1 cellular context compared by ENCODE assay signal in the genomic region with DNA sequence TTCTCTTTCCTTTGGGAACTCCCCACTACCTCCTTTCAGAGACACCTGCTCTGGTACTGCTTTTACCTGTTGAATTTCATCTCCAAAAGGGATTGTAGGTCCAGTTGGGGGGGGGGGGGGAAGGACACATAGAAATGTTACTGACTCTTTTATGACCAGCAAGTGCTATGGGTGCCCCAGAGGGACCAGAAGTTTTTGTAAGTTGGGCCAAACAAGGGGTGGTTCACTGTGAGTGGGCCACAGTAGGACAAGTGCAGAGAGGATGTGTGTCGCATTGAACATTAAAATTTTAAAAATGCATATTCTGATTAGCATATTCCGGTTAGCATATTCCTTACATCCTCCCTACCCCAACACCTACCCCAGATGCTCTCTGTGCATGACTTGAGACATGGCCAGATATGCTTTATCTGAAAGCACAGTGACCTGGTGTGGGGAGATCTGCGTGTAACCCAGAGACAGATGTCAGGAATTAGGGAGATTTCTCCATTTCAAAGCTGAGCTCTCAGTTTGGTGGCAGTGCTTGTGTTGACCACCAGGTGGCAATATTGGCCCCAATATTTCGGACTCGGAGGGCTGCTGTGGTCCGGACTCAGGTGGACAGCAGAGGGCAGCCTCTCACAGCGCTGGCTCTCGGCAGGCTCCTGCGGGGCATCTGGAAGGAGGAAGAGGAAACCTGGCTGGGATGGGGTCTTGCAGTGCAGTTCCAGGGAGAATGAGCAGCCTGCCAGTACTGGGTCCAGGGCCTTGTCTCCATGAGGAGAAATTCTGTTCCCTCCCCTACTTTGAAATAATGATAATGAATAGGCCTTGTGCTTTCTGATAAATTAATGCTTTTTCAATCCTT.
A peak's percentile ranks its signal among the peaks of the same experiment; 100 is the strongest.
TF ChIP-seq lines count a peak whose summit lies in the region.

No MANE protein-coding gene starts in this region.

TF ChIP-seq in HepG2, 621 proteins besides CTCF, POLR2A, EP300 and RAD21 (continued from another document and continues in another):
- TF ChIP-seq, protein P1, sequence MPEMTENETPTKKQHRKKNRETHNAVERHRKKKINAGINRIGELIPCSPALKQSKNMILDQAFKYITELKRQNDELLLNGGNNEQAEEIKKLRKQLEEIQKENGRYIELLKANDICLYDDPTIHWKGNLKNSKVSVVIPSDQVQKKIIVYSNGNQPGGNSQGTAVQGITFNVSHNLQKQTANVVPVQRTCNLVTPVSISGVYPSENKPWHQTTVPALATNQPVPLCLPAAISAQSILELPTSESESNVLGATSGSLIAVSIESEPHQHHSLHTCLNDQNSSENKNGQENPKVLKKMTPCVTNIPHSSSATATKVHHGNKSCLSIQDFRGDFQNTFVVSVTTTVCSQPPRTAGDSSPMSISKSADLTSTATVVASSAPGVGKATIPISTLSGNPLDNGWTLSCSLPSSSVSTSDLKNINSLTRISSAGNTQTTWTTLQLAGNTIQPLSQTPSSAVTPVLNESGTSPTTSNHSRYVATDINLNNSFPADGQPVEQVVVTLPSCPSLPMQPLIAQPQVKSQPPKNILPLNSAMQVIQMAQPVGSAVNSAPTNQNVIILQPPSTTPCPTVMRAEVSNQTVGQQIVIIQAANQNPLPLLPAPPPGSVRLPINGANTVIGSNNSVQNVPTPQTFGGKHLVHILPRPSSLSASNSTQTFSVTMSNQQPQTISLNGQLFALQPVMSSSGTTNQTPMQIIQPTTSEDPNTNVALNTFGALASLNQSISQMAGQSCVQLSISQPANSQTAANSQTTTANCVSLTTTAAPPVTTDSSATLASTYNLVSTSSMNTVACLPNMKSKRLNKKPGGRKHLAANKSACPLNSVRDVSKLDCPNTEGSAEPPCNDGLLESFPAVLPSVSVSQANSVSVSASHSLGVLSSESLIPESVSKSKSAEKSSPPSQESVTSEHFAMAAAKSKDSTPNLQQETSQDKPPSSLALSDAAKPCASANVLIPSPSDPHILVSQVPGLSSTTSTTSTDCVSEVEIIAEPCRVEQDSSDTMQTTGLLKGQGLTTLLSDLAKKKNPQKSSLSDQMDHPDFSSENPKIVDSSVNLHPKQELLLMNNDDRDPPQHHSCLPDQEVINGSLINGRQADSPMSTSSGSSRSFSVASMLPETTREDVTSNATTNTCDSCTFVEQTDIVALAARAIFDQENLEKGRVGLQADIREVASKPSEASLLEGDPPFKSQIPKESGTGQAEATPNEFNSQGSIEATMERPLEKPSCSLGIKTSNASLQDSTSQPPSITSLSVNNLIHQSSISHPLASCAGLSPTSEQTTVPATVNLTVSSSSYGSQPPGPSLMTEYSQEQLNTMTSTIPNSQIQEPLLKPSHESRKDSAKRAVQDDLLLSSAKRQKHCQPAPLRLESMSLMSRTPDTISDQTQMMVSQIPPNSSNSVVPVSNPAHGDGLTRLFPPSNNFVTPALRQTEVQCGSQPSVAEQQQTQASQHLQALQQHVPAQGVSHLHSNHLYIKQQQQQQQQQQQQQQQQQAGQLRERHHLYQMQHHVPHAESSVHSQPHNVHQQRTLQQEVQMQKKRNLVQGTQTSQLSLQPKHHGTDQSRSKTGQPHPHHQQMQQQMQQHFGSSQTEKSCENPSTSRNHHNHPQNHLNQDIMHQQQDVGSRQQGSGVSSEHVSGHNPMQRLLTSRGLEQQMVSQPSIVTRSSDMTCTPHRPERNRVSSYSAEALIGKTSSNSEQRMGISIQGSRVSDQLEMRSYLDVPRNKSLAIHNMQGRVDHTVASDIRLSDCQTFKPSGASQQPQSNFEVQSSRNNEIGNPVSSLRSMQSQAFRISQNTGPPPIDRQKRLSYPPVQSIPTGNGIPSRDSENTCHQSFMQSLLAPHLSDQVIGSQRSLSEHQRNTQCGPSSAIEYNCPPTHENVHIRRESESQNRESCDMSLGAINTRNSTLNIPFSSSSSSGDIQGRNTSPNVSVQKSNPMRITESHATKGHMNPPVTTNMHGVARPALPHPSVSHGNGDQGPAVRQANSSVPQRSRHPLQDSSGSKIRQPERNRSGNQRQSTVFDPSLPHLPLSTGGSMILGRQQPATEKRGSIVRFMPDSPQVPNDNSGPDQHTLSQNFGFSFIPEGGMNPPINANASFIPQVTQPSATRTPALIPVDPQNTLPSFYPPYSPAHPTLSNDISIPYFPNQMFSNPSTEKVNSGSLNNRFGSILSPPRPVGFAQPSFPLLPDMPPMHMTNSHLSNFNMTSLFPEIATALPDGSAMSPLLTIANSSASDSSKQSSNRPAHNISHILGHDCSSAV (CRISPR knock-in tag; IDR thresholded peaks at IDR 0.05; ENCODE audit: borderline replicate concordance): no peak
- TF ChIP-seq GZF1 (CRISPR knock-in tag; IDR thresholded peaks at IDR 0.05) (no peak), YEATS2 (CRISPR knock-in tag; IDR thresholded peaks at IDR 0.05; ENCODE audit: borderline replicate concordance) (peak; percentile 86; the same call in 1 of the 2 replicates), MBNL3 (CRISPR knock-in tag; conservative IDR thresholded peaks at IDR 0.05) (no peak), MAZ (IDR thresholded peaks at IDR 0.05; ENCODE audit: borderline replicate concordance, low read depth, low read length) (peak; percentile 66; the same call in 1 of the 2 replicates), MAZ (CRISPR knock-in tag; IDR thresholded peaks at IDR 0.05; ENCODE audit: low read depth) (0 out of 2 replicates have a peak, but pooled peaks have one; percentile 40), TCF12 (IDR thresholded peaks at IDR 0.05) (no peak), TCF12 (CRISPR knock-in tag; IDR thresholded peaks at IDR 0.05) (no peak), ZNF792 (CRISPR knock-in tag; IDR thresholded peaks at IDR 0.05) (0 out of 2 replicates have a peak, but pooled peaks have one; percentile 80), ZFY (CRISPR knock-in tag; IDR thresholded peaks at IDR 0.05) (peak; percentile 27; the same call in 1 of the 2 replicates), REL (CRISPR knock-in tag; conservative IDR thresholded peaks at IDR 0.05) (no peak), IKZF4 (CRISPR knock-in tag; IDR thresholded peaks at IDR 0.05; ENCODE audit: borderline replicate concordance, low read depth, not compliant biosample characterization) (peak; percentile 39), ZSCAN29 (CRISPR knock-in tag; conservative IDR thresholded peaks at IDR 0.05) (no peak), TCF7 (IDR thresholded peaks at IDR 0.05; ENCODE audit: low read depth) (peak; percentile 20; the same call in 1 of the 2 replicates), FOXO1 (CRISPR knock-in tag; IDR thresholded peaks at IDR 0.05) (peak; percentile 87), CREB1 (IDR thresholded peaks at IDR 0.05) (no peak), CREB1 (CRISPR knock-in tag; IDR thresholded peaks at IDR 0.05) (no peak), HDAC1 (CRISPR knock-in tag; IDR thresholded peaks at IDR 0.05) (no peak), ZNF678 (CRISPR knock-in tag; IDR thresholded peaks at IDR 0.05) (no peak), HHEX (CRISPR knock-in tag; IDR thresholded peaks at IDR 0.05) (no peak), ADNP (CRISPR knock-in tag; IDR thresholded peaks at IDR 0.05) (no peak), POLR2AphosphoS2 (IDR thresholded peaks at IDR 0.05; ENCODE audit: low read depth, low read length) (no peak), ZNF552 (CRISPR knock-in tag; IDR thresholded peaks at IDR 0.05; ENCODE audit: borderline replicate concordance) (no peak), ZBTB1 (CRISPR knock-in tag; IDR thresholded peaks at IDR 0.05; ENCODE audit: borderline replicate concordance) (no peak), TBX2 (CRISPR knock-in tag; IDR thresholded peaks at IDR 0.05; ENCODE audit: borderline replicate concordance) (no peak), ZKSCAN1 (IDR thresholded peaks at IDR 0.05; ENCODE audit: low read length) (no peak), SUZ12 (IDR thresholded peaks at IDR 0.05; ENCODE audit: low read depth, low read length) (peak; percentile 46; the same call in 1 of the 2 replicates), IRX3 (CRISPR knock-in tag; IDR thresholded peaks at IDR 0.05; ENCODE audit: borderline replicate concordance, low read depth) (0 out of 2 replicates have a peak, but pooled peaks have one; percentile 10), KLF12 (CRISPR knock-in tag; IDR thresholded peaks at IDR 0.05; ENCODE audit: borderline replicate concordance) (no peak; the same call in 1 of the 2 replicates), TBL1XR1 (IDR thresholded peaks at IDR 0.05; ENCODE audit: borderline replicate concordance, low read length, partially characterized antibody) (peak; percentile 46), AKAP8 (CRISPR knock-in tag; IDR thresholded peaks at IDR 0.05) (0 out of 2 replicates have a peak, but pooled peaks have one; percentile 22), EHMT2 (IDR thresholded peaks at IDR 0.05; ENCODE audit: borderline replicate concordance, low read depth, low read length) (no peak), ZNF138 (CRISPR knock-in tag; IDR thresholded peaks at IDR 0.05; ENCODE audit: low read depth) (no peak), ZNF3 (CRISPR knock-in tag; IDR thresholded peaks at IDR 0.05) (no peak), ZFYVE20 (CRISPR knock-in tag; IDR thresholded peaks at IDR 0.05; ENCODE audit: borderline replicate concordance, low read depth) (no peak), ZNF629 (CRISPR knock-in tag; conservative IDR thresholded peaks at IDR 0.05) (no peak)
- TF ChIP-seq, protein P2, sequence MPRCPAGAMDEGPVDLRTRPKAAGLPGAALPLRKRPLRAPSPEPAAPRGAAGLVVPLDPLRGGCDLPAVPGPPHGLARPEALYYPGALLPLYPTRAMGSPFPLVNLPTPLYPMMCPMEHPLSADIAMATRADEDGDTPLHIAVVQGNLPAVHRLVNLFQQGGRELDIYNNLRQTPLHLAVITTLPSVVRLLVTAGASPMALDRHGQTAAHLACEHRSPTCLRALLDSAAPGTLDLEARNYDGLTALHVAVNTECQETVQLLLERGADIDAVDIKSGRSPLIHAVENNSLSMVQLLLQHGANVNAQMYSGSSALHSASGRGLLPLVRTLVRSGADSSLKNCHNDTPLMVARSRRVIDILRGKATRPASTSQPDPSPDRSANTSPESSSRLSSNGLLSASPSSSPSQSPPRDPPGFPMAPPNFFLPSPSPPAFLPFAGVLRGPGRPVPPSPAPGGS (CRISPR knock-in tag; IDR thresholded peaks at IDR 0.05): no peak
- TF ChIP-seq, protein P3, sequence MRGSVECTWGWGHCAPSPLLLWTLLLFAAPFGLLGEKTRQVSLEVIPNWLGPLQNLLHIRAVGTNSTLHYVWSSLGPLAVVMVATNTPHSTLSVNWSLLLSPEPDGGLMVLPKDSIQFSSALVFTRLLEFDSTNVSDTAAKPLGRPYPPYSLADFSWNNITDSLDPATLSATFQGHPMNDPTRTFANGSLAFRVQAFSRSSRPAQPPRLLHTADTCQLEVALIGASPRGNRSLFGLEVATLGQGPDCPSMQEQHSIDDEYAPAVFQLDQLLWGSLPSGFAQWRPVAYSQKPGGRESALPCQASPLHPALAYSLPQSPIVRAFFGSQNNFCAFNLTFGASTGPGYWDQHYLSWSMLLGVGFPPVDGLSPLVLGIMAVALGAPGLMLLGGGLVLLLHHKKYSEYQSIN (CRISPR knock-in tag; IDR thresholded peaks at IDR 0.05; ENCODE audit: borderline replicate concordance): no peak
- TF ChIP-seq, protein P4, sequence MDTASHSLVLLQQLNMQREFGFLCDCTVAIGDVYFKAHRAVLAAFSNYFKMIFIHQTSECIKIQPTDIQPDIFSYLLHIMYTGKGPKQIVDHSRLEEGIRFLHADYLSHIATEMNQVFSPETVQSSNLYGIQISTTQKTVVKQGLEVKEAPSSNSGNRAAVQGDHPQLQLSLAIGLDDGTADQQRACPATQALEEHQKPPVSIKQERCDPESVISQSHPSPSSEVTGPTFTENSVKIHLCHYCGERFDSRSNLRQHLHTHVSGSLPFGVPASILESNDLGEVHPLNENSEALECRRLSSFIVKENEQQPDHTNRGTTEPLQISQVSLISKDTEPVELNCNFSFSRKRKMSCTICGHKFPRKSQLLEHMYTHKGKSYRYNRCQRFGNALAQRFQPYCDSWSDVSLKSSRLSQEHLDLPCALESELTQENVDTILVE (CRISPR knock-in tag; IDR thresholded peaks at IDR 0.05): peak; percentile 79; the same call in 1 of the 2 replicates
- TF ChIP-seq, protein P5, sequence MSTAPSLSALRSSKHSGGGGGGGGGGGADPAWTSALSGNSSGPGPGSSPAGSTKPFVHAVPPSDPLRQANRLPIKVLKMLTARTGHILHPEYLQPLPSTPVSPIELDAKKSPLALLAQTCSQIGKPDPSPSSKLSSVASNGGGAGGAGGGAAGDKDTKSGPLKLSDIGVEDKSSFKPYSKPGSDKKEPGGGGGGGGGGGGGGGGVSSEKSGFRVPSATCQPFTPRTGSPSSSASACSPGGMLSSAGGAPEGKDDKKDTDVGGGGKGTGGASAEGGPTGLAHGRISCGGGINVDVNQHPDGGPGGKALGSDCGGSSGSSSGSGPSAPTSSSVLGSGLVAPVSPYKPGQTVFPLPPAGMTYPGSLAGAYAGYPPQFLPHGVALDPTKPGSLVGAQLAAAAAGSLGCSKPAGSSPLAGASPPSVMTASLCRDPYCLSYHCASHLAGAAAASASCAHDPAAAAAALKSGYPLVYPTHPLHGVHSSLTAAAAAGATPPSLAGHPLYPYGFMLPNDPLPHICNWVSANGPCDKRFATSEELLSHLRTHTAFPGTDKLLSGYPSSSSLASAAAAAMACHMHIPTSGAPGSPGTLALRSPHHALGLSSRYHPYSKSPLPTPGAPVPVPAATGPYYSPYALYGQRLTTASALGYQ (CRISPR knock-in tag; IDR thresholded peaks at IDR 0.05): no peak
- TF ChIP-seq, protein P6, sequence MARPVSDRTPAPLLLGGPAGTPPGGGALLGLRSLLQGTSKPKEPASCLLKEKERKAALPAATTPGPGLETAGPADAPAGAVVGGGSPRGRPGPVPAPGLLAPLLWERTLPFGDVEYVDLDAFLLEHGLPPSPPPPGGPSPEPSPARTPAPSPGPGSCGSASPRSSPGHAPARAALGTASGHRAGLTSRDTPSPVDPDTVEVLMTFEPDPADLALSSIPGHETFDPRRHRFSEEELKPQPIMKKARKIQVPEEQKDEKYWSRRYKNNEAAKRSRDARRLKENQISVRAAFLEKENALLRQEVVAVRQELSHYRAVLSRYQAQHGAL (CRISPR knock-in tag; IDR thresholded peaks at IDR 0.05; ENCODE audit: not compliant biosample characterization): no peak
- TF ChIP-seq, protein P7, sequence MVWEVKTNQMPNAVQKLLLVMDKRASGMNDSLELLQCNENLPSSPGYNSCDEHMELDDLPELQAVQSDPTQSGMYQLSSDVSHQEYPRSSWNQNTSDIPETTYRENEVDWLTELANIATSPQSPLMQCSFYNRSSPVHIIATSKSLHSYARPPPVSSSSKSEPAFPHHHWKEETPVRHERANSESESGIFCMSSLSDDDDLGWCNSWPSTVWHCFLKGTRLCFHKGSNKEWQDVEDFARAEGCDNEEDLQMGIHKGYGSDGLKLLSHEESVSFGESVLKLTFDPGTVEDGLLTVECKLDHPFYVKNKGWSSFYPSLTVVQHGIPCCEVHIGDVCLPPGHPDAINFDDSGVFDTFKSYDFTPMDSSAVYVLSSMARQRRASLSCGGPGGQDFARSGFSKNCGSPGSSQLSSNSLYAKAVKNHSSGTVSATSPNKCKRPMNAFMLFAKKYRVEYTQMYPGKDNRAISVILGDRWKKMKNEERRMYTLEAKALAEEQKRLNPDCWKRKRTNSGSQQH (CRISPR knock-in tag; IDR thresholded peaks at IDR 0.05; ENCODE audit: low read depth): no peak
